21 cellular contexts compared by ENCODE assay signal in genomic region chr1:14848203-14848602, GRCh38.
"Had no signal": no experiment of that assay in that cellular context is flagged by ENCODE, and none has a peak within 500 bp of the region (broad histone marks: within the 10 kb centered on the region; RNA-seq: fewer than 3 reads in every experiment).

No MANE protein-coding gene starts in this region.

- H3K36me3 ChIP-seq: MG63, SJSA1 had no signal

- H3K27me3 ChIP-seq: MG63, SJSA1 had no signal

- DNase-seq: Karpas-422, KG1, MG63, NCI-H1092 treated with DMSO at 0.1 percent for 48 hours, NCI-H1436, NCI-H187, NCI-H2029, NCI-H2081 treated with DMSO at 0.1 percent for 48 hours, NCI-H2171, NCI-H226, NCI-H446, NCI-H510A, NCI-H524 treated with DMSO at 0.1 percent for 48 hours, NCI-H69, NCI-H774, Right ventricle myocardium superior, RPMI8226, SIG-M5 had no signal

- H3K27ac ChIP-seq: SJSA1, SK-N-MC had no signal

- FAIRE-seq: RCC 7860 had no signal

- H3K4me3 ChIP-seq: MG63, SJSA1, SK-N-MC had no signal

- H3K9me3 ChIP-seq: MG63, SJSA1 had no signal
